Comparison of ENCODE assay signal across 1 cellular context in the genomic region with DNA sequence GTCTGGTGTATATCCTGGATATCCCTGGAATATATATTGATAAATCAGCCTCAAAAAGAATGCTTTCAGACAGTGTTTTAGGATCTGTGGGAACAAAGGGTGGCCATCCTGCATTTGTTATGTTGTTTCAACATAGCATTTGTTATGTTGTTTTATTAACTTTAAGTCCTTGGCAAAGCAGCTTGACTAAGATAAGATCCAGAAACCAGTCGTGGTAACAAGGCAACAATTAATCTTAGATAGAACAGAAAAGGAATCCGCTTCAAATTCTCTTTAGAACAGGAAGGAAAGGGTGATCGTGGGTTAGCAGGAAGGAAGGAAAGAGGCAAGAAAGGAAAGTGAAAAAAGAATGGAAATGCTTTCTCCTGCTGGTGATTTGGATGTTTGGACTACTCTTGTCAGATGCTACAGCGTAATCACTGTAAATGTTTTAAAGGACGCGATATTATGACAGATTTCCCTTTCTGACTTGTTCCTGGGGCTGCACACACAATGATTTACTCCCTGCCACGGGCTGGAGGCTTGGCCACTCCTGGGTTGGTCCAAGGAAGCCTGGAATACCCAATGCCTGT.
TF ChIP-seq lines count a peak whose summit lies in the region.

No MANE protein-coding gene starts in this region.

TF ChIP-seq in GM23338, 12 proteins besides CTCF, POLR2A, EP300 and RAD21 (continued from another document):
- TF ChIP-seq ZNF462 (CRISPR knock-in tag; IDR thresholded peaks at IDR 0.05) (no peak), ZNF331 (CRISPR knock-in tag; IDR thresholded peaks at IDR 0.05; ENCODE audit: low read depth) (no peak)
